ENCODE assay signal across 8 cellular contexts in genomic region chr15:57708047-57708446, GRCh38. TPM values are rescaled to one million over a fixed set of nuclear protein-coding genes. Genes with fewer than 3 reads are reported as not detected.
A peak's percentile ranks its signal among the peaks of the same experiment; 100 is the strongest.
DNase-seq lines count a peak whose midpoint lies in the region; ATAC-seq and TF ChIP-seq lines count a peak whose summit lies in the region.

No MANE protein-coding gene starts in this region.

- intact Hi-C loops in ovary (cut with DNase I): no loop called here

- H3K27me3 ChIP-seq in Peyer's patch (no peaks in the 10 kb centered on the region), ovary (no peaks in the 10 kb centered on the region), H7 (ENCODE audit: control insufficient read depth, insufficient read depth, low read length) (no peaks in the 10 kb centered on the region; the same call in 1 of the 2 replicates)

- H3K36me3 ChIP-seq in Peyer's patch (peaks cover 0 to 40% (median 0%) of the 10 kb centered on the region in 3 donors), ovary (no peaks in the 10 kb centered on the region), H7 (replicated peaks; ENCODE audit: control insufficient read depth, insufficient read depth, low read length) (peaks cover 22% of the 10 kb centered on the region)

- H3K4me1 ChIP-seq in Peyer's patch: peaks cover 0 to 26% (median 0%) of the 10 kb centered on the region in 4 donors
- H3K4me1 ChIP-seq in ovary (ENCODE audit: insufficient read depth): peaks cover 6% of the 10 kb centered on the region

- peak; percentile 47 for DNase-seq in EH (ENCODE audit: low read depth)
- DNase-seq in Peyer's patch: no peak
- DNase-seq in epithelial cell of esophagus (ENCODE audit: low read depth): peak; percentile 29
- DNase-seq in ovary: no peak
- no peak for DNase-seq in anterior cingulate cortex (lab: John Stamatoyannopoulos, UW)
- no peak for DNase-seq in SHP77 (lab: John Stamatoyannopoulos, UW)
- DNase-seq in H7: no peak

- H3K9me3 ChIP-seq in Peyer's patch (no peaks in the 10 kb centered on the region), ovary (no peaks in the 10 kb centered on the region)

- TF ChIP-seq POLR2A in Peyer's patch (IDR thresholded peaks at IDR 0.05) (no peak), ovary (IDR thresholded peaks at IDR 0.05) (no peak)

- no peak for TF ChIP-seq CTCF in Peyer's patch (IDR thresholded peaks at IDR 0.05)
- no peak for TF ChIP-seq CTCF in epithelial cell of esophagus (IDR thresholded peaks at IDR 0.05; ENCODE audit: insufficient read depth, low read depth, low read length, missing control alignments)
- no peak for TF ChIP-seq CTCF in ovary (IDR thresholded peaks at IDR 0.05)

- no peak for TF ChIP-seq EP300 in ovary (IDR thresholded peaks at IDR 0.05)

- no peak for ATAC-seq in HG02840 (IDR thresholded peaks at IDR 0.05; ENCODE audit: low FRiP score, unreplicated experiment)

- H3K27ac ChIP-seq in Peyer's patch (peak overlapping the region in 1 of 4 donors; percentile 91), ovary (peak overlapping the region in 1 of 2 donors; percentile 85)

- 62 to 71% (median 67%) methylated on average over 4 of the region's 4 CpGs for WGBS in ovary, 3 donors

- H3K4me3 ChIP-seq in Peyer's patch (peak overlapping the region in 3 of 4 donors; percentile 89 to 99 (median 92)), epithelial cell of esophagus (ENCODE audit: low read length) (peak overlapping the region; percentile 69), ovary (peak overlapping the region; percentile 94), H7 (ENCODE audit: insufficient read depth, low read depth, low read length) (no peak overlapping the region)

RNA-seq across cellular contexts. Expression of gene POLR2M, which starts 1.5 kb away (rescaled TPM):
- total RNA-seq in Peyer's patch (100 to 1,000 TPM; 141 to 595 (median 211) TPM), ovary (100 to 1,000 TPM in 4 of 7 donors, 10 to 100 TPM in 3; 82.8 to 510 (median 113) TPM)
- 100 to 1,000 TPM in 1 of 2 donors, 10 to 100 TPM in 1; 47.1 to 166 TPM for polyA plus RNA-seq in ovary
- total RNA-seq in H7 (2014; rRNA removed; shearing (Covaris generic)): 110 and 127 TPM in 2 replicates

Comparison
In these comparisons a context has a peak if more than half of its experiments do, and no peak if none do; other contexts are left out.
1. DNase-seq: peak in EH (single experiment) and epithelial cell of esophagus (single experiment); none in Peyer's patch (0 of 3), ovary (0 of 5), anterior cingulate cortex (0 of 58), SHP77 (0 of 2) and H7 (single experiment).